Comparison of ENCODE assay signal across 26 cellular contexts in genomic region chr6:157748839-157749571, GRCh38.
A peak's percentile ranks its signal among the peaks of the same experiment; 100 is the strongest.
DNase-seq lines count a peak whose midpoint lies in the region; ATAC-seq and TF ChIP-seq lines count a peak whose summit lies in the region.
"Had no signal": no experiment of that assay in that cellular context is flagged by ENCODE, and none has a peak within 500 bp of the region (broad histone marks: within the 10 kb centered on the region; RNA-seq: fewer than 3 reads in every experiment).

No MANE protein-coding gene starts in this region.

- DNase-seq in stimulated activated naive CD8-positive, alpha-beta T cell treated with anti-CD3 and anti-CD28 coated beads, Interleukin-15, Interleukin-2, amounts not matched to agents 100 U/mL and 50 U/mL, for 24 hours, result no peak
- DNase-seq in stimulated activated naive CD8-positive, alpha-beta T cell treated with anti-CD3 and anti-CD28 coated beads, Interleukin-15, amount 100 ng/mL, for 72 hours, result no peak
- DNase-seq in activated CD8-positive, alpha-beta T cell treated with anti-CD3 and anti-CD28 coated beads, Interleukin-2, amount 10 ng/mL, durations not matched to agents 7 days and 5 days, result no peak
- no peak for DNase-seq in endothelial cell (ENCODE audit: low spot score)
- no peak for DNase-seq in occipital lobe (lab: John Stamatoyannopoulos, UW)
- no peak for DNase-seq in activated CD8-positive, alpha-beta memory T cell treated with anti-CD3 and anti-CD28 coated beads, Interleukin-2, amount 50 U/mL, for 48 hours
- DNase-seq: activated CD4-positive, alpha-beta T cell treated with anti-CD3 and anti-CD28 coated beads, Interleukin-2, amount 50 U/mL, for 1 hour; activated gamma-delta T cell treated with Interleukin-2 at 50 U/mL for 16 hours; anterior cingulate cortex; C1 segment of cervical spinal cord; Calu3; DMS79; effector CD8-positive, alpha-beta T cell; GM23248; MV-4-11; NCI-H1436; NCI-H2081; NCI-H2227 treated with DMSO at 0.1 percent for 48 hours; NCI-H526; OCI-M1; T-helper 9 cell had no signal

- peaks cover 24 to 46% of the 10 kb centered on the region in 2 donors for H3K9me3 Mint-ChIP-seq in stimulated activated naive CD8-positive, alpha-beta T cell treated with anti-CD3 and anti-CD28 coated beads, Interleukin-15, amount 100 ng/mL, for 72 hours
- no peaks in the 10 kb centered on the region for H3K9me3 Mint-ChIP-seq in activated CD8-positive, alpha-beta T cell treated with anti-CD3 and anti-CD28 coated beads, Interleukin-2, amount 10 ng/mL, durations not matched to agents 7 days and 5 days (ENCODE audit: insufficient read depth)
- no peaks in the 10 kb centered on the region for H3K9me3 Mint-ChIP-seq in endothelial cell (ENCODE audit: unreplicated experiment)

- H3K27ac Mint-ChIP-seq in stimulated activated naive CD8-positive, alpha-beta T cell treated with anti-CD3 and anti-CD28 coated beads, Interleukin-15, amount 100 ng/mL, for 72 hours, result peak overlapping the region in 1 of 2 donors; percentile 19
- H3K27ac Mint-ChIP-seq in activated CD8-positive, alpha-beta T cell treated with anti-CD3 and anti-CD28 coated beads, Interleukin-2, amount 10 ng/mL, durations not matched to agents 7 days and 5 days, result no peak overlapping the region
- peak overlapping the region; percentile 9 for H3K27ac Mint-ChIP-seq in endothelial cell (ENCODE audit: unreplicated experiment)
- H3K27ac Mint-ChIP-seq: memory B cell, neural progenitor cell, WTC11 had no signal

- POLR2A ChIA-PET in activated CD8-positive, alpha-beta T cell treated with anti-CD3 and anti-CD28 coated beads, Interleukin-2, amount 10 ng/mL, durations not matched to agents 7 days and 5 days (lab: Charles Lee), result no interaction called here

- TF ChIP-seq CTCF in endothelial cell (IDR thresholded peaks at IDR 0.05; ENCODE audit: unreplicated experiment), result no peak

- H3K36me3 Mint-ChIP-seq in activated CD8-positive, alpha-beta T cell treated with anti-CD3 and anti-CD28 coated beads, Interleukin-2, amount 10 ng/mL, durations not matched to agents 7 days and 5 days (ENCODE audit: low read depth), result no peaks in the 10 kb centered on the region
- peaks cover 4% of the 10 kb centered on the region for H3K36me3 Mint-ChIP-seq in endothelial cell (ENCODE audit: low read depth, unreplicated experiment)
- H3K36me3 Mint-ChIP-seq: memory B cell had no signal

- H3K4me1 Mint-ChIP-seq in stimulated activated naive CD8-positive, alpha-beta T cell treated with anti-CD3 and anti-CD28 coated beads, Interleukin-15, amount 100 ng/mL, for 72 hours, result peaks cover 66% of the 10 kb centered on the region
- peaks cover 2% of the 10 kb centered on the region for H3K4me1 Mint-ChIP-seq in activated CD8-positive, alpha-beta T cell treated with anti-CD3 and anti-CD28 coated beads, Interleukin-2, amount 10 ng/mL, durations not matched to agents 7 days and 5 days (ENCODE audit: low read depth)
- peaks cover 28% of the 10 kb centered on the region for H3K4me1 Mint-ChIP-seq in endothelial cell (ENCODE audit: unreplicated experiment)

- no peaks in the 10 kb centered on the region for H3K27me3 Mint-ChIP-seq in stimulated activated naive CD8-positive, alpha-beta T cell treated with anti-CD3 and anti-CD28 coated beads, Interleukin-15, amount 100 ng/mL, for 72 hours
- H3K27me3 Mint-ChIP-seq in activated CD8-positive, alpha-beta T cell treated with anti-CD3 and anti-CD28 coated beads, Interleukin-2, amount 10 ng/mL, durations not matched to agents 7 days and 5 days (ENCODE audit: low read depth), result peaks cover 2% of the 10 kb centered on the region
- no peaks in the 10 kb centered on the region for H3K27me3 Mint-ChIP-seq in endothelial cell (ENCODE audit: unreplicated experiment)

- peak; percentile 44 for ATAC-seq in stimulated activated naive CD8-positive, alpha-beta T cell treated with anti-CD3 and anti-CD28 coated beads, Interleukin-15, Interleukin-2, amounts not matched to agents 100 U/mL and 50 U/mL, for 24 hours
- ATAC-seq in stimulated activated naive CD8-positive, alpha-beta T cell treated with anti-CD3 and anti-CD28 coated beads, Interleukin-15, amount 100 ng/mL, for 72 hours, result no peak
- ATAC-seq in activated CD8-positive, alpha-beta T cell treated with anti-CD3 and anti-CD28 coated beads, Interleukin-2, amount 10 ng/mL, durations not matched to agents 7 days and 5 days, result peak; percentile 49
- ATAC-seq in GM21737 (IDR thresholded peaks at IDR 0.05; ENCODE audit: unreplicated experiment), result no peak
- ATAC-seq: left lobe of liver, WTC11 had no signal

- peak overlapping the region in 1 of 2 donors; percentile 39 for H3K4me3 Mint-ChIP-seq in stimulated activated naive CD8-positive, alpha-beta T cell treated with anti-CD3 and anti-CD28 coated beads, Interleukin-15, amount 100 ng/mL, for 72 hours
- H3K4me3 Mint-ChIP-seq in activated CD8-positive, alpha-beta T cell treated with anti-CD3 and anti-CD28 coated beads, Interleukin-2, amount 10 ng/mL, durations not matched to agents 7 days and 5 days, result no peak overlapping the region
- no peak overlapping the region for H3K4me3 Mint-ChIP-seq in endothelial cell (ENCODE audit: unreplicated experiment)
- H3K4me3 Mint-ChIP-seq: memory B cell, neural progenitor cell, WTC11 had no signal

- CTCF ChIA-PET in activated CD8-positive, alpha-beta T cell treated with anti-CD3 and anti-CD28 coated beads, Interleukin-2, amount 10 ng/mL, durations not matched to agents 7 days and 5 days (lab: Charles Lee), result no interaction called here

Comparison
In these comparisons a context has a peak if more than half of its experiments do, and no peak if none do; other contexts are left out.
1. ATAC-seq: peak in stimulated activated naive CD8-positive, alpha-beta T cell treated with anti-CD3 and anti-CD28 coated beads, Interleukin-15, Interleukin-2, amounts not matched to agents 100 U/mL and 50 U/mL, for 24 hours (single experiment) and activated CD8-positive, alpha-beta T cell treated with anti-CD3 and anti-CD28 coated beads, Interleukin-2, amount 10 ng/mL, durations not matched to agents 7 days and 5 days (single experiment); none in stimulated activated naive CD8-positive, alpha-beta T cell treated with anti-CD3 and anti-CD28 coated beads, Interleukin-15, amount 100 ng/mL, for 72 hours (single experiment) and GM21737 (single experiment).